Comparison of ENCODE assay signal across 1 cellular context in genomic region chr12:120194534-120195395, GRCh38.
A peak's percentile ranks its signal among the peaks of the same experiment; 100 is the strongest.
TF ChIP-seq lines count a peak whose summit lies in the region.

GCN1 (minus strand) TSS chr12:120194715; CDS start chr12:120194697, 18 bp downstream.

TF ChIP-seq in HEK293, 187 proteins besides CTCF, POLR2A, EP300 and RAD21 (continued from another document and continues in another):
- TF ChIP-seq REST (tag by site-specific recombination; IDR thresholded peaks at IDR 0.05) (no peak), SP3 (tag by site-specific recombination; IDR thresholded peaks at IDR 0.05) (peak; percentile 19; the same call in 1 of the 2 replicates), ZNF510 (tag by site-specific recombination; IDR thresholded peaks at IDR 0.05; ENCODE audit: insufficient replicate concordance) (no peak), ZSCAN16 (tag by site-specific recombination; IDR thresholded peaks at IDR 0.05) (peak; percentile 55; the same call in 1 of the 2 replicates), ZNF184 (tag by site-specific recombination; IDR thresholded peaks at IDR 0.05) (no peak), KLF17 (tag by site-specific recombination; IDR thresholded peaks at IDR 0.05) (peak; percentile 28), ZBTB11 (tag by site-specific recombination; conservative IDR thresholded peaks at IDR 0.05; ENCODE audit: low read depth) (peak; percentile 89), ZNF623 (tag by site-specific recombination; IDR thresholded peaks at IDR 0.05) (no peak), ZFHX2 (tag by site-specific recombination; conservative IDR thresholded peaks at IDR 0.05) (peak; percentile 83), ZNF580 (tag by site-specific recombination; IDR thresholded peaks at IDR 0.05) (0 out of 2 replicates have a peak, but pooled peaks have one; percentile 4), ZBTB8A (tag by site-specific recombination; IDR thresholded peaks at IDR 0.05) (peak; percentile 96), ZSCAN18 (tag by site-specific recombination; IDR thresholded peaks at IDR 0.05) (no peak), ZNF768 (tag by site-specific recombination; IDR thresholded peaks at IDR 0.05) (no peak), OSR2 (tag by site-specific recombination; IDR thresholded peaks at IDR 0.05) (peak; percentile 36; the same call in 1 of the 2 replicates), ZBTB20 (tag by site-specific recombination; IDR thresholded peaks at IDR 0.05) (peak; percentile 94), ZNF660 (tag by site-specific recombination; IDR thresholded peaks at IDR 0.05) (peak; percentile 84), ZNF350 (tag by site-specific recombination; IDR thresholded peaks at IDR 0.05) (no peak), ZNF121 (tag by site-specific recombination; IDR thresholded peaks at IDR 0.05) (peak; percentile 58; the same call in 1 of the 2 replicates), ZSCAN5A (tag by site-specific recombination; IDR thresholded peaks at IDR 0.05) (peak; percentile 80; the same call in 1 of the 2 replicates), ZNF558 (tag by site-specific recombination; IDR thresholded peaks at IDR 0.05) (no peak), ZNF513 (tag by site-specific recombination; IDR thresholded peaks at IDR 0.05) (0 out of 2 replicates have a peak, but pooled peaks have one; percentile 11), ZNF501 (tag by site-specific recombination; IDR thresholded peaks at IDR 0.05) (peak; percentile 49; the same call in 1 of the 2 replicates), ZNF610 (tag by site-specific recombination; IDR thresholded peaks at IDR 0.05; ENCODE audit: borderline replicate concordance) (0 out of 2 replicates have a peak, but pooled peaks have one; percentile 33), HOXD13 (CRISPR knock-in tag; IDR thresholded peaks at IDR 0.05; ENCODE audit: borderline replicate concordance) (no peak), BCL6B (tag by site-specific recombination; IDR thresholded peaks at IDR 0.05) (peak; percentile 67), ZFP69B (tag by site-specific recombination; IDR thresholded peaks at IDR 0.05) (peak; percentile 80), SETDB1 (IDR thresholded peaks at IDR 0.05; ENCODE audit: insufficient read length, low read length) (no peak), ZNF335 (tag by site-specific recombination; conservative IDR thresholded peaks at IDR 0.05) (peak; percentile 66), ZNF561 (tag by site-specific recombination; IDR thresholded peaks at IDR 0.05; ENCODE audit: borderline replicate concordance) (peak; percentile 91; the same call in 1 of the 2 replicates), ZBTB48 (tag by site-specific recombination; IDR thresholded peaks at IDR 0.05) (0 out of 2 replicates have a peak, but pooled peaks have one; percentile 17), ZNF416 (tag by site-specific recombination; IDR thresholded peaks at IDR 0.05) (no peak), ZNF692 (tag by site-specific recombination; IDR thresholded peaks at IDR 0.05) (peak; percentile 91), ZNF423 (tag by site-specific recombination; IDR thresholded peaks at IDR 0.05) (0 out of 2 replicates have a peak, but pooled peaks have one; percentile 38), SP7 (tag by site-specific recombination; IDR thresholded peaks at IDR 0.05) (peak; percentile 53; the same call in 1 of the 2 replicates), ZFP37 (tag by site-specific recombination; IDR thresholded peaks at IDR 0.05) (peak; percentile 69; the same call in 1 of the 2 replicates), KLF16 (tag by site-specific recombination; IDR thresholded peaks at IDR 0.05) (no peak; the same call in 1 of the 2 replicates), ZNF639 (tag by site-specific recombination; IDR thresholded peaks at IDR 0.05) (no peak; the same call in 1 of the 2 replicates)
